In genomic region chr12:108457006-108457733, GRCh38 we compare ENCODE assay signal across 8 cellular contexts. TPM values are rescaled to one million over a fixed set of nuclear protein-coding genes. Genes with fewer than 3 reads are reported as not detected.
DNase-seq lines count a peak whose midpoint lies in the region; ATAC-seq and TF ChIP-seq lines count a peak whose summit lies in the region.

No MANE protein-coding gene starts in this region.

- no peak overlapping the region for H2AFZ ChIP-seq in OCI-LY3 (ENCODE audit: low read depth, low read length)

- no peaks in the 10 kb centered on the region for H4K20me1 ChIP-seq in OCI-LY3 (ENCODE audit: insufficient read depth, low read length)

- no peak overlapping the region for H3K9ac ChIP-seq in OCI-LY3 (ENCODE audit: low read length)

- H3K27me3 ChIP-seq in OCI-LY3 (ENCODE audit: low read depth, low read length) = peaks cover 57% of the 10 kb centered on the region
- H3K27me3 ChIP-seq in lung (ENCODE audit: control insufficient read depth, insufficient read depth) = no peaks in the 10 kb centered on the region
- H3K27me3 ChIP-seq in aorta (ENCODE audit: control insufficient read depth in 1 of 2, insufficient read depth in 2 of 2, low read length in 1 of 2) = no peaks in the 10 kb centered on the region

- TF ChIP-seq RAD21 in Ishikawa (IDR thresholded peaks at IDR 0.05; ENCODE audit: low read depth) = peak; percentile 86

- intact Hi-C loops in aorta (cut with DNase I) = loop anchor here (1.0 to 5.0 kb wide), 4 partner anchors 115 to 360 kb away; no protein-coding TSS in a partner anchor

- DNase-seq in activated CD4-positive, alpha-beta T cell treated with anti-CD3 and anti-CD28 coated beads for 48 hours = peak; percentile 5
- DNase-seq in activated CD4-positive, alpha-beta T cell treated with anti-CD3 and anti-CD28 coated beads for 4 hours = no peak
- DNase-seq in dermis blood vessel endothelial cell (peak; percentile 71), lung (ENCODE audit: low spot score) (no peak), aorta (no peak)

- H3K9me3 ChIP-seq in OCI-LY3 (ENCODE audit: insufficient read depth, low read length) = no peaks in the 10 kb centered on the region
- no peaks in the 10 kb centered on the region for H3K9me3 ChIP-seq in lung (ENCODE audit: control insufficient read depth in 2 of 2, insufficient read depth in 1 of 2, low read length in 1 of 2)
- no peaks in the 10 kb centered on the region for H3K9me3 ChIP-seq in aorta (ENCODE audit: control insufficient read depth, low read length)

- no peaks in the 10 kb centered on the region for H3K79me2 ChIP-seq in OCI-LY3 (ENCODE audit: low read length)

- ATAC-seq in lung (ENCODE audit: insufficient read depth, low FRiP score) (peak; percentile 53), aorta (ENCODE audit: low FRiP score) (peak; percentile 45), GM21576 (IDR thresholded peaks at IDR 0.05; ENCODE audit: unreplicated experiment) (no peak)

- H3K4me1 ChIP-seq in OCI-LY3 (ENCODE audit: low read length) = peaks cover 22% of the 10 kb centered on the region
- no peaks in the 10 kb centered on the region for H3K4me1 ChIP-seq in lung (ENCODE audit: control insufficient read depth in 2 of 2, insufficient read depth in 2 of 2, low read length in 2 of 2)
- H3K4me1 ChIP-seq in aorta (ENCODE audit: control insufficient read depth in 1 of 2, insufficient read depth in 2 of 2, low read length in 2 of 2) = no peaks in the 10 kb centered on the region

- H3K27ac ChIP-seq in OCI-LY3 (ENCODE audit: low read length) (no peak overlapping the region), lung (ENCODE audit: low read depth in 1 of 2, low read length in 1 of 2) (no peak overlapping the region), aorta (ENCODE audit: low read depth in 1 of 2, low read length in 2 of 2) (no peak overlapping the region)

- H3K36me3 ChIP-seq in OCI-LY3 (replicated peaks; ENCODE audit: low read depth, low read length) = no peaks in the 10 kb centered on the region
- H3K36me3 ChIP-seq in lung (ENCODE audit: control insufficient read depth in 2 of 2, insufficient read depth in 2 of 2, low read length in 2 of 2) = no peaks in the 10 kb centered on the region
- no peaks in the 10 kb centered on the region for H3K36me3 ChIP-seq in aorta (ENCODE audit: control insufficient read depth in 1 of 2, insufficient read depth in 2 of 2, low read length in 1 of 2)

- TF ChIP-seq CTCF in OCI-LY3 (IDR thresholded peaks at IDR 0.05; ENCODE audit: low read depth, low read length) (peak; percentile 77), lung (IDR thresholded peaks at IDR 0.05; ENCODE audit: control extremely low read depth, extremely low read depth) (peak; percentile 43)

- no peak for TF ChIP-seq EP300 in Ishikawa (IDR thresholded peaks at IDR 0.05; ENCODE audit: borderline replicate concordance)

- H3K4me3 ChIP-seq in OCI-LY3 (ENCODE audit: low read length) (no peak overlapping the region), lung (no peak overlapping the region), aorta (ENCODE audit: low read length in 2 of 2) (no peak overlapping the region)

- H3K4me2 ChIP-seq in OCI-LY3 (ENCODE audit: low read length) = no peak overlapping the region

- 48 to 53% methylated on average over 4 of the region's 4 CpGs for WGBS in lung, 2 donors
- 62 to 65% methylated on average over 4 of the region's 4 CpGs for WGBS in aorta, 2 donors

TF ChIP-seq in Ishikawa, 13 proteins besides CTCF, POLR2A, EP300 and RAD21:
- TF ChIP-seq CREB1 (IDR thresholded peaks at IDR 0.05; ENCODE audit: low read depth) (no peak), EGR1 (IDR thresholded peaks at IDR 0.05) (no peak), CEBPB (IDR thresholded peaks at IDR 0.05) (no peak), FOXM1 (IDR thresholded peaks at IDR 0.05; ENCODE audit: borderline replicate concordance, low read depth) (no peak), TCF12 (IDR thresholded peaks at IDR 0.05; ENCODE audit: low read depth) (no peak), TEAD4 (IDR thresholded peaks at IDR 0.05) (no peak), USF1 (IDR thresholded peaks at IDR 0.05) (no peak), ZBTB7A (IDR thresholded peaks at IDR 0.05; ENCODE audit: low read depth) (no peak), MAX (IDR thresholded peaks at IDR 0.05) (no peak), TAF1 (IDR thresholded peaks at IDR 0.05; ENCODE audit: low read depth) (no peak), YY1 (IDR thresholded peaks at IDR 0.05; ENCODE audit: low read depth) (no peak), REST (IDR thresholded peaks at IDR 0.05; ENCODE audit: low read depth) (no peak), NFIC (IDR thresholded peaks at IDR 0.05) (no peak)
TF ChIP-seq in Ishikawa: peak in this region for 0.

RNA-seq across cellular contexts. Expression of gene FICD, which starts 57.9 kb away (rescaled TPM):
- 7.0 TPM in 2 replicates for total RNA-seq in dermis blood vessel endothelial cell
- total RNA-seq in lung = 10 to 100 TPM in 1 of 2 donors, 1 to 10 TPM in 1; 4.8 to 17.1 TPM
- 1 to 10 TPM; 3.5 to 9.3 TPM for polyA plus RNA-seq in lung
- 10 to 100 TPM in 1 of 2 donors, 1 to 10 TPM in 1; 6.5 to 14.5 TPM for total RNA-seq in aorta
- polyA plus RNA-seq in aorta = 1 to 10 TPM in 1 of 2 donors, under 1 TPM in 1; 0.63 to 3.7 TPM

Comparison
In these comparisons a context has a peak if more than half of its experiments do, and no peak if none do; other contexts are left out.
1. DNase-seq: peak in activated CD4-positive, alpha-beta T cell treated with anti-CD3 and anti-CD28 coated beads for 48 hours (single experiment) and dermis blood vessel endothelial cell (single experiment); none in activated CD4-positive, alpha-beta T cell treated with anti-CD3 and anti-CD28 coated beads for 4 hours (0 of 2), lung (single experiment) and aorta (0 of 2).